ENCODE assay signal across 8 cellular contexts in genomic region chr19:44891016-44891882, GRCh38. TPM values are rescaled to one million over a fixed set of nuclear protein-coding genes. Genes with fewer than 3 reads are reported as not detected.
DNase-seq lines count a peak whose midpoint lies in the region; ATAC-seq and TF ChIP-seq lines count a peak whose summit lies in the region.

TSS of gene TOMM40 (plus strand) at chr19:44891254. CDS start at chr19:44891416, 162 bp downstream.

- TF ChIP-seq CTCF in HEK293 (tag by site-specific recombination; IDR thresholded peaks at IDR 0.05) (peak; percentile 63), epithelial cell of proximal tubule (conservative IDR thresholded peaks at IDR 0.05; ENCODE audit: low read depth, low read length) (no peak), thyroid gland (IDR thresholded peaks at IDR 0.05) (peak in 1 of 6 experiments; percentile 8)

- H3K9me3 ChIP-seq in HEK293 (ENCODE audit: control insufficient read depth, insufficient read depth, low read depth, low read length) (no peaks in the 10 kb centered on the region), thyroid gland (no peaks in the 10 kb centered on the region)

- H3K36me3 ChIP-seq in HEK293 (ENCODE audit: control insufficient read depth in 2 of 2, insufficient read depth in 1 of 2, low read length in 2 of 2) (peaks cover 38 to 62% of the 10 kb centered on the region in 2 experiments), thyroid gland (peaks cover 36 to 42% of the 10 kb centered on the region in 2 donors)

- intact Hi-C loops in activated CD4-positive, alpha-beta T cell treated with anti-CD3 and anti-CD28 coated beads, Interleukin-2, amount 10 ng/mL, durations not matched to agents 24 days and 14 days (cut with micrococcal nuclease), result loop anchor here (2.0 kb wide), 3 partner anchors 46 to 148 kb away; partner anchors contain the start of gene CLASRP
- intact Hi-C loops in thyroid gland (cut with DNase I), result no loop called here

- H3K4me3 ChIP-seq in HEK293 (ENCODE audit: low read depth, low read length) (peak within 1 kb of the TSS; percentile 83), epithelial cell of proximal tubule (ENCODE audit: low read depth, low read length) (peak within 1 kb of the TSS; percentile 84), thyroid gland (replicated peaks in 1 of 3) (peak within 1 kb of the TSS; percentile 50 to 79 (median 75))

- peak within 1 kb of the TSS; percentile 94 for H3K4me3 Mint-ChIP-seq in activated CD4-positive, alpha-beta T cell treated with anti-CD3 and anti-CD28 coated beads, Interleukin-2, amount 10 ng/mL, durations not matched to agents 24 days and 14 days
- peak within 1 kb of the TSS; percentile 97 for H3K4me3 Mint-ChIP-seq in natural killer cell treated with Interleukin-12 subunit alpha and Interleukin-12 subunit beta and Interleukin-15 and Interleukin-18, amount 100 ng/mL, for 72 hours

- H3K4me1 ChIP-seq in HEK293 (ENCODE audit: control insufficient read depth, insufficient read depth, low read length), result peaks cover 6% of the 10 kb centered on the region
- peaks cover 13 to 18% of the 10 kb centered on the region in 2 donors for H3K4me1 ChIP-seq in thyroid gland

- H3K27ac ChIP-seq in HEK293 (ENCODE audit: extremely low read depth, low read depth, low read length), result peak within 1 kb of the TSS; percentile 79
- peak within 1 kb of the TSS; percentile 59 to 91 (median 85) for H3K27ac ChIP-seq in thyroid gland

- H3K27ac Mint-ChIP-seq in activated CD4-positive, alpha-beta T cell treated with anti-CD3 and anti-CD28 coated beads, Interleukin-2, amount 10 ng/mL, durations not matched to agents 24 days and 14 days, result peak within 1 kb of the TSS; percentile 97
- H3K27ac Mint-ChIP-seq in natural killer cell treated with Interleukin-12 subunit alpha and Interleukin-12 subunit beta and Interleukin-15 and Interleukin-18, amount 100 ng/mL, for 72 hours, result peak within 1 kb of the TSS; percentile 81 to 88

- CTCF ChIA-PET in HEK293 (lab: Yijun Ruan, JAX), result interaction anchor here (0.6 to 2.2 kb wide), 12 partner anchors 12 to 1587 kb away, joined by 3 to 19 read pairs (median 4); partner anchors contain the start of genes APOE and NECTIN2

- peaks cover 46% of the 10 kb centered on the region for H3K36me3 Mint-ChIP-seq in activated CD4-positive, alpha-beta T cell treated with anti-CD3 and anti-CD28 coated beads, Interleukin-2, amount 10 ng/mL, durations not matched to agents 24 days and 14 days (ENCODE audit: low read depth)
- H3K36me3 Mint-ChIP-seq in natural killer cell treated with Interleukin-12 subunit alpha and Interleukin-12 subunit beta and Interleukin-15 and Interleukin-18, amount 100 ng/mL, for 72 hours, result peaks cover 9% of the 10 kb centered on the region

- H3K27me3 ChIP-seq in thyroid gland, result no peaks in the 10 kb centered on the region

- peaks cover 4% of the 10 kb centered on the region for H3K9me3 Mint-ChIP-seq in activated CD4-positive, alpha-beta T cell treated with anti-CD3 and anti-CD28 coated beads, Interleukin-2, amount 10 ng/mL, durations not matched to agents 24 days and 14 days
- no peaks in the 10 kb centered on the region for H3K9me3 Mint-ChIP-seq in natural killer cell treated with Interleukin-12 subunit alpha and Interleukin-12 subunit beta and Interleukin-15 and Interleukin-18, amount 100 ng/mL, for 72 hours

- peak in 1 of 2 donors; percentile 30 for TF ChIP-seq POLR2A in thyroid gland (IDR thresholded peaks at IDR 0.05)

- ATAC-seq in natural killer cell treated with Interleukin-12 subunit alpha and Interleukin-12 subunit beta and Interleukin-15 and Interleukin-18, amount 100 ng/mL, for 72 hours, result no peak
- ATAC-seq in HG03378 (IDR thresholded peaks at IDR 0.05; ENCODE audit: unreplicated experiment), result no peak

- DNase-seq in GM03348 (ENCODE audit: low spot score) (peak; percentile 24), NCI-H1694 (lab: John Stamatoyannopoulos, UW) (peak; percentile 100), epithelial cell of proximal tubule (ENCODE audit: low read depth) (no peak), thyroid gland (no peak)
- no peak for DNase-seq in activated CD4-positive, alpha-beta T cell treated with anti-CD3 and anti-CD28 coated beads, Interleukin-2, amount 10 ng/mL, durations not matched to agents 24 days and 14 days
- peak; percentile 99 for DNase-seq in natural killer cell treated with Interleukin-12 subunit alpha and Interleukin-12 subunit beta and Interleukin-15 and Interleukin-18, amount 100 ng/mL, for 72 hours (ENCODE audit: low spot score)

- POLR2A ChIA-PET in HEK293 (lab: Yijun Ruan, JAX), result interaction anchor here (0.8 to 2.6 kb wide), 14 partner anchors 11 to 956 kb away, joined by 3 to 15 read pairs (median 4); partner anchors contain the start of genes APOE, BLOC1S3, CLASRP and CLPTM1

- H3K27me3 Mint-ChIP-seq in activated CD4-positive, alpha-beta T cell treated with anti-CD3 and anti-CD28 coated beads, Interleukin-2, amount 10 ng/mL, durations not matched to agents 24 days and 14 days, result no peaks in the 10 kb centered on the region
- no peaks in the 10 kb centered on the region for H3K27me3 Mint-ChIP-seq in natural killer cell treated with Interleukin-12 subunit alpha and Interleukin-12 subunit beta and Interleukin-15 and Interleukin-18, amount 100 ng/mL, for 72 hours

- H3K4me1 Mint-ChIP-seq in activated CD4-positive, alpha-beta T cell treated with anti-CD3 and anti-CD28 coated beads, Interleukin-2, amount 10 ng/mL, durations not matched to agents 24 days and 14 days, result peaks cover 25% of the 10 kb centered on the region
- H3K4me1 Mint-ChIP-seq in natural killer cell treated with Interleukin-12 subunit alpha and Interleukin-12 subunit beta and Interleukin-15 and Interleukin-18, amount 100 ng/mL, for 72 hours (ENCODE audit: low read depth in 2 of 2), result peaks cover 31 to 33% of the 10 kb centered on the region in 2 donors

- WGBS in thyroid gland, 2 donors, result 1 to 2% methylated on average over 10 to 57 of the region's 81 CpGs

TF ChIP-seq in HEK293, 187 proteins besides CTCF, POLR2A, EP300 and RAD21 (continues in another document):
- TF ChIP-seq KLF1 (tag by site-specific recombination; IDR thresholded peaks at IDR 0.05) (no peak), ZNF785 (tag by site-specific recombination; IDR thresholded peaks at IDR 0.05) (no peak), ZNF747 (tag by site-specific recombination; IDR thresholded peaks at IDR 0.05) (no peak), ZNF558 (tag by site-specific recombination; IDR thresholded peaks at IDR 0.05) (no peak), SP7 (tag by site-specific recombination; IDR thresholded peaks at IDR 0.05) (no peak), ZEB2 (tag by site-specific recombination; IDR thresholded peaks at IDR 0.05) (no peak), ZNF202 (tag by site-specific recombination; IDR thresholded peaks at IDR 0.05; ENCODE audit: borderline replicate concordance) (no peak), ZNF248 (tag by site-specific recombination; IDR thresholded peaks at IDR 0.05) (no peak), OSR2 (tag by site-specific recombination; IDR thresholded peaks at IDR 0.05) (no peak), ZNF777 (tag by site-specific recombination; IDR thresholded peaks at IDR 0.05; ENCODE audit: borderline replicate concordance) (no peak), ZNF658 (tag by site-specific recombination; IDR thresholded peaks at IDR 0.05) (no peak), ZNF148 (tag by site-specific recombination; IDR thresholded peaks at IDR 0.05; ENCODE audit: borderline replicate concordance) (no peak), ZNF140 (tag by site-specific recombination; IDR thresholded peaks at IDR 0.05) (no peak), ZNF580 (tag by site-specific recombination; IDR thresholded peaks at IDR 0.05) (peak; percentile 46; the same call in 1 of the 2 replicates), GFI1B (tag by site-specific recombination; IDR thresholded peaks at IDR 0.05) (no peak), ZBTB17 (tag by site-specific recombination; IDR thresholded peaks at IDR 0.05) (no peak), ZNF433 (tag by site-specific recombination; IDR thresholded peaks at IDR 0.05; ENCODE audit: low read depth) (no peak), ZNF391 (tag by site-specific recombination; IDR thresholded peaks at IDR 0.05; ENCODE audit: borderline replicate concordance, low read depth) (no peak), ZNF423 (tag by site-specific recombination; IDR thresholded peaks at IDR 0.05) (no peak), ZNF16 (tag by site-specific recombination; IDR thresholded peaks at IDR 0.05; ENCODE audit: low read depth) (no peak), ZFP37 (tag by site-specific recombination; IDR thresholded peaks at IDR 0.05) (no peak)

RNA-seq across cellular contexts. Expression of gene TOMM40, which starts in this region (rescaled TPM):
- 208 and 213 TPM in 2 replicates for total RNA-seq in activated CD4-positive, alpha-beta T cell treated with anti-CD3 and anti-CD28 coated beads, Interleukin-2, amount 10 ng/mL, durations not matched to agents 24 days and 14 days
- 99.1 and 229 TPM in 2 replicates for total RNA-seq in epithelial cell of proximal tubule
- total RNA-seq in natural killer cell treated with Interleukin-12 subunit alpha and Interleukin-12 subunit beta and Interleukin-15 and Interleukin-18, amount 100 ng/mL, for 72 hours, result 100 to 1,000 TPM; 119 to 240 TPM
- 10 to 100 TPM; 40.2 to 82.8 (median 58.3) TPM for total RNA-seq in thyroid gland

Comparison
In these comparisons a context has a peak if more than half of its experiments do, and no peak if none do; other contexts are left out.
1. DNase-seq: peak in GM03348 (single experiment), NCI-H1694 (single experiment) and natural killer cell treated with Interleukin-12 subunit alpha and Interleukin-12 subunit beta and Interleukin-15 and Interleukin-18, amount 100 ng/mL, for 72 hours (single experiment); none in activated CD4-positive, alpha-beta T cell treated with anti-CD3 and anti-CD28 coated beads, Interleukin-2, amount 10 ng/mL, durations not matched to agents 24 days and 14 days (single experiment), epithelial cell of proximal tubule (single experiment) and thyroid gland (0 of 2).
2. Peak in every context shown above with its lines, with median percentiles within 50 percentile points of each other: H3K4me3 ChIP-seq.